Comparison of ENCODE assay signal across 1 cellular context in genomic region chr6:79234150-79235022, GRCh38.
TF ChIP-seq lines count a peak whose summit lies in the region.

TSS of gene HMGN3 (minus strand) at chr6:79234682.

TF ChIP-seq in HepG2, 621 proteins besides CTCF, POLR2A, EP300 and RAD21 (continued from another document and continues in another):
- TF ChIP-seq TFAP4 (IDR thresholded peaks at IDR 0.05; ENCODE audit: borderline replicate concordance, low read depth) (no peak), ZNF513 (CRISPR knock-in tag; conservative IDR thresholded peaks at IDR 0.05) (no peak), TFE3 (CRISPR knock-in tag; IDR thresholded peaks at IDR 0.05) (no peak), FLYWCH1 (CRISPR knock-in tag; IDR thresholded peaks at IDR 0.05) (no peak), GLMP (CRISPR knock-in tag; IDR thresholded peaks at IDR 0.05; ENCODE audit: borderline replicate concordance) (no peak), FOXM1 (CRISPR knock-in tag; IDR thresholded peaks at IDR 0.05) (no peak), MXI1 (IDR thresholded peaks at IDR 0.05; ENCODE audit: borderline replicate concordance, low read depth, low read length) (peak; percentile 51; the same call in 1 of the 3 replicates), CBFB (CRISPR knock-in tag; IDR thresholded peaks at IDR 0.05) (peak; percentile 58; the same call in 1 of the 2 replicates), MED13 (CRISPR knock-in tag; IDR thresholded peaks at IDR 0.05) (peak; percentile 74; the same call in 1 of the 2 replicates), NCOA5 (CRISPR knock-in tag; IDR thresholded peaks at IDR 0.05) (no peak), NCOR1 (IDR thresholded peaks at IDR 0.05; ENCODE audit: borderline replicate concordance, low read length) (no peak), ATF2 (CRISPR knock-in tag; IDR thresholded peaks at IDR 0.05) (peak; percentile 52; the same call in 1 of the 2 replicates), NCOA1 (CRISPR knock-in tag; IDR thresholded peaks at IDR 0.05) (no peak), REST (IDR thresholded peaks at IDR 0.05; ENCODE audit: borderline replicate concordance in 1 of 2, low read depth in 1 of 2, low read length in 2 of 2) (no peak; a peak in 1 of 4 replicates), JARID2 (CRISPR knock-in tag; IDR thresholded peaks at IDR 0.05; ENCODE audit: insufficient replicate concordance) (no peak), POLR2G (IDR thresholded peaks at IDR 0.05; ENCODE audit: low read depth, low read length) (peak; percentile 68), ZNF569 (CRISPR knock-in tag; IDR thresholded peaks at IDR 0.05; ENCODE audit: borderline replicate concordance) (0 out of 2 replicates have a peak, but pooled peaks have one; percentile 69), IKZF1 (IDR thresholded peaks at IDR 0.05) (no peak), MEIS2 (CRISPR knock-in tag; IDR thresholded peaks at IDR 0.05) (peak; percentile 85; the same call in 1 of the 2 replicates), RARA (CRISPR knock-in tag; IDR thresholded peaks at IDR 0.05) (peak; percentile 47; the same call in 1 of the 2 replicates), NONO (IDR thresholded peaks at IDR 0.05) (no peak), NONO (CRISPR knock-in tag; conservative IDR thresholded peaks at IDR 0.05) (peak; percentile 55), FOXA3 (CRISPR knock-in tag; IDR thresholded peaks at IDR 0.05) (peak; percentile 56; the same call in 1 of the 2 replicates), ZNF121 (CRISPR knock-in tag; IDR thresholded peaks at IDR 0.05) (no peak), CHCHD3 (CRISPR knock-in tag; IDR thresholded peaks at IDR 0.05) (no peak), ZBTB20 (CRISPR knock-in tag; IDR thresholded peaks at IDR 0.05; ENCODE audit: borderline replicate concordance, low read depth) (no peak; the same call in 1 of the 2 replicates), ZNF350 (CRISPR knock-in tag; IDR thresholded peaks at IDR 0.05; ENCODE audit: borderline replicate concordance, low read depth) (no peak), RFXANK (CRISPR knock-in tag; IDR thresholded peaks at IDR 0.05) (no peak), ZNF362 (CRISPR knock-in tag; IDR thresholded peaks at IDR 0.05; ENCODE audit: borderline replicate concordance) (peak; percentile 91), DNMT1 (CRISPR knock-in tag; IDR thresholded peaks at IDR 0.05) (no peak), ZNF496 (CRISPR knock-in tag; IDR thresholded peaks at IDR 0.05; ENCODE audit: insufficient replicate concordance) (no peak), JUNB (CRISPR knock-in tag; IDR thresholded peaks at IDR 0.05; ENCODE audit: borderline replicate concordance) (0 out of 2 replicates have a peak, but pooled peaks have one; percentile 27), ZNF577 (CRISPR knock-in tag; IDR thresholded peaks at IDR 0.05; ENCODE audit: borderline replicate concordance, low read depth) (no peak), ZNF451 (CRISPR knock-in tag; IDR thresholded peaks at IDR 0.05) (peak; percentile 86; the same call in 1 of the 2 replicates), NFYC (CRISPR knock-in tag; IDR thresholded peaks at IDR 0.05) (peak; percentile 93), CREB3 (CRISPR knock-in tag; IDR thresholded peaks at IDR 0.05) (peak; percentile 94), ZNF567 (CRISPR knock-in tag; IDR thresholded peaks at IDR 0.05; ENCODE audit: borderline replicate concordance) (no peak), KLF9 (CRISPR knock-in tag; IDR thresholded peaks at IDR 0.05; ENCODE audit: low read depth) (peak; percentile 83; the same call in 1 of the 2 replicates), ATF4 (CRISPR knock-in tag; IDR thresholded peaks at IDR 0.05) (peak in 1 of 2 experiments; percentile 79; a peak in 2 of 4 replicates), SMAD9 (CRISPR knock-in tag; IDR thresholded peaks at IDR 0.05) (no peak), ZNF343 (CRISPR knock-in tag; IDR thresholded peaks at IDR 0.05) (no peak; the same call in 1 of the 2 replicates), ZNF512B (CRISPR knock-in tag; IDR thresholded peaks at IDR 0.05; ENCODE audit: borderline replicate concordance) (no peak), GMEB2 (CRISPR knock-in tag; IDR thresholded peaks at IDR 0.05; ENCODE audit: low read depth) (no peak), HOXA5 (CRISPR knock-in tag; IDR thresholded peaks at IDR 0.05) (peak; percentile 91), ZNF552 (CRISPR knock-in tag; IDR thresholded peaks at IDR 0.05; ENCODE audit: borderline replicate concordance) (peak; percentile 88)
